ENCODE assay signal across 11 cellular contexts in the genomic region with DNA sequence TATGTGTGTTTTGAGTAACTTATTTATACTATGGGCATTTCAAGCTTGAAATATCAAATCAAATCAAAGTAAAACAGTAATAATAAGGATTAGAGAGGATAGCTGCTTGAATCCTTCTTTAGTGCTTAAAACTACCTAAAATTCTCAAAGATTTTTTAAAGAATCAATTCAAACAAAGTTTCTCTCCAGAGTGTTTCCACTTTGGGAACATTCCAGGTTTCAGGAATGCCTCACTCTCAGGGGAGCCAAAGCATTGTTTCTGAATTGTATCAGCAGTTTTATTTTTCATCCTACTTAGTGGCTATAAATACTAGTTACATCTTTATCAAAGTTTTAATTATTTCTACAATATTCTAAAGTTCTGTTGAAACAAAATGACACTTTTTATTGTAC. TPM values are rescaled to one million over a fixed set of nuclear protein-coding genes. Genes with fewer than 3 reads are reported as not detected.
DNase-seq lines count a peak whose midpoint lies in the region; ATAC-seq, FAIRE-seq and TF ChIP-seq lines count a peak whose summit lies in the region.
"Had no signal": no experiment of that assay in that cellular context is flagged by ENCODE, and none has a peak within 500 bp of the region (broad histone marks: within the 10 kb centered on the region; RNA-seq: fewer than 3 reads in every experiment).

No MANE protein-coding gene starts in this region.

- no peaks in the 10 kb centered on the region for H3K27me3 ChIP-seq in Peyer's patch
- H3K27me3 ChIP-seq in muscle layer of colon (ENCODE audit: control insufficient read depth in 1 of 2, insufficient read depth in 2 of 2, low read length in 2 of 2), result no peaks in the 10 kb centered on the region
- H3K27me3 ChIP-seq in tibial nerve, result no peaks in the 10 kb centered on the region

- H3K9me3 ChIP-seq in Peyer's patch (no peaks in the 10 kb centered on the region), muscle layer of colon (ENCODE audit: low read length) (no peaks in the 10 kb centered on the region), tibial nerve (no peaks in the 10 kb centered on the region)

- TF ChIP-seq CTCF in Peyer's patch (IDR thresholded peaks at IDR 0.05) (no peak), tibial nerve (IDR thresholded peaks at IDR 0.05) (no peak)

- H3K36me3 ChIP-seq in Peyer's patch, result no peaks in the 10 kb centered on the region
- H3K36me3 ChIP-seq in muscle layer of colon (ENCODE audit: insufficient read depth, low read length), result no peaks in the 10 kb centered on the region
- no peaks in the 10 kb centered on the region for H3K36me3 ChIP-seq in tibial nerve

- H3K4me3 ChIP-seq in Peyer's patch, result peak overlapping the region in 3 of 4 donors; percentile 19 to 51 (median 42)
- peak overlapping the region; percentile 62 to 86 for H3K4me3 ChIP-seq in muscle layer of colon (ENCODE audit: low read depth in 1 of 2, low read length in 2 of 2)
- peak overlapping the region; percentile 24 to 50 (median 29) for H3K4me3 ChIP-seq in tibial nerve

- H3K4me1 ChIP-seq in Peyer's patch (no peaks in the 10 kb centered on the region), muscle layer of colon (ENCODE audit: insufficient read depth, low read length) (peaks cover 4% of the 10 kb centered on the region), tibial nerve (peaks cover 0 to 16% (median 0%) of the 10 kb centered on the region in 4 donors)

- ATAC-seq in HG02981 (IDR thresholded peaks at IDR 0.05; ENCODE audit: unreplicated experiment), result no peak
- ATAC-seq: activated CD4-positive, alpha-beta T cell treated with anti-CD3 and anti-CD28 coated beads for 36 hours; activated naive CD8-positive, alpha-beta T cell treated with anti-CD3 and anti-CD28 coated beads, Interleukin-2, amount 50 U/mL, for 24 hours had no signal

- TF ChIP-seq EP300 in tibial nerve (IDR thresholded peaks at IDR 0.05), result no peak

- no peak for TF ChIP-seq POLR2A in Peyer's patch (IDR thresholded peaks at IDR 0.05)
- no peak for TF ChIP-seq POLR2A in tibial nerve (IDR thresholded peaks at IDR 0.05)

- peak overlapping the region; percentile 79 for H3K9ac ChIP-seq in muscle layer of colon (ENCODE audit: low read length)

- no peak for DNase-seq in Peyer's patch
- no peak for DNase-seq in epithelial cell of prostate (ENCODE audit: low read depth, low spot score)
- DNase-seq in tibial nerve (ENCODE audit: low spot score in 2 of 2), result no peak
- no peak for DNase-seq in NCI-H146 treated with DMSO at 0.1 percent for 48 hours (lab: John Stamatoyannopoulos, UW; ENCODE audit: unreplicated experiment)
- DNase-seq in frontal cortex (ENCODE audit: low spot score in 2 of 2), result no peak
- no peak for DNase-seq in activated CD8-positive, alpha-beta memory T cell treated with anti-CD3 and anti-CD28 coated beads, Interleukin-2, amount 50 U/mL, for 4 hours
- DNase-seq: activated CD4-positive, alpha-beta T cell treated with anti-CD3 and anti-CD28 coated beads for 36 hours; activated naive CD8-positive, alpha-beta T cell treated with anti-CD3 and anti-CD28 coated beads, Interleukin-2, amount 50 U/mL, for 24 hours; stimulated activated CD4-positive, alpha-beta T cell treated with anti-CD3 and anti-CD28 coated beads, Interleukin-1b, Interleukin-23, amount 100 ng/mL, for 48 hours had no signal

- FAIRE-seq in frontal cortex (lab: Jason Lieb, UNC), result no peak

- H3K27ac ChIP-seq in Peyer's patch (peak overlapping the region in 2 of 4 donors; percentile 43 to 83), epithelial cell of prostate (peak overlapping the region; percentile 73), muscle layer of colon (ENCODE audit: low read depth, low read length) (peak overlapping the region; percentile 69), tibial nerve (peak overlapping the region; percentile 35 to 85 (median 73))

RNA-seq across cellular contexts. Expression of a gene that starts 0.8 kb away (rescaled TPM):
- total RNA-seq in Peyer's patch (1 to 10 TPM in 3 of 4 donors, under 1 TPM in 1; 0.83 to 1.4 (median 1.1) TPM), tibial nerve (1 to 10 TPM; 2.4 to 3.6 (median 3.2) TPM), frontal cortex (0.41 TPM)
- total RNA-seq: activated CD4-positive, alpha-beta T cell treated with anti-CD3 and anti-CD28 coated beads for 36 hours had no signal

RNA-seq across cellular contexts. Expression of a gene that starts 38.7 kb away (rescaled TPM):
- total RNA-seq in Peyer's patch (100 to 1,000 TPM in 1 of 4 donors, 10 to 100 TPM in 2, not detected in 1; 35.4 to 241 (median 72.8) TPM), tibial nerve (1 to 10 TPM in 1 of 4 donors, not detected in 3; 4.8 TPM), frontal cortex (6.5 TPM)
- total RNA-seq: activated CD4-positive, alpha-beta T cell treated with anti-CD3 and anti-CD28 coated beads for 36 hours had no signal
